9 cellular contexts compared by ENCODE assay signal in genomic region chr4:157076578-157076947, GRCh38. TPM values are rescaled to one million over a fixed set of nuclear protein-coding genes. Genes with fewer than 3 reads are reported as not detected.
DNase-seq lines count a peak whose midpoint lies in the region; ATAC-seq and TF ChIP-seq lines count a peak whose summit lies in the region.
"Had no signal": no experiment of that assay in that cellular context is flagged by ENCODE, and none has a peak within 500 bp of the region (broad histone marks: within the 10 kb centered on the region; RNA-seq: fewer than 3 reads in every experiment).

No MANE protein-coding gene starts in this region.

- no peak overlapping the region for H3K4me3 Mint-ChIP-seq in CD4-positive, alpha-beta memory T cell
- H3K4me3 Mint-ChIP-seq: activated naive CD8-positive, alpha-beta T cell had no signal

- POLR2A ChIA-PET in CD4-positive, alpha-beta memory T cell (lab: Charles Lee; ENCODE audit: partially characterized antibody): no interaction called here

- peaks cover 0 to 8% (median 2%) of the 10 kb centered on the region in 8 donors for H3K9me3 Mint-ChIP-seq in CD4-positive, alpha-beta memory T cell

- intact Hi-C loops in CD4-positive, alpha-beta memory T cell (cut with micrococcal nuclease): no loop called here

- H3K27me3 ChIP-seq in parathyroid adenoma (ENCODE audit: control insufficient read depth, insufficient read depth, low read length): no peaks in the 10 kb centered on the region
- H3K27me3 ChIP-seq in CD4-positive, alpha-beta memory T cell (ENCODE audit: insufficient read depth, low read length): no peaks in the 10 kb centered on the region

- H3K36me3 Mint-ChIP-seq in CD4-positive, alpha-beta memory T cell: no peaks in the 10 kb centered on the region
- H3K36me3 Mint-ChIP-seq: activated naive CD8-positive, alpha-beta T cell had no signal

- no peak overlapping the region for H3K27ac Mint-ChIP-seq in CD4-positive, alpha-beta memory T cell
- H3K27ac Mint-ChIP-seq: activated naive CD8-positive, alpha-beta T cell had no signal

- TF ChIP-seq CTCF in fibroblast of pulmonary artery (IDR thresholded peaks at IDR 0.05; ENCODE audit: low read length, missing control alignments) (no peak), parathyroid adenoma (IDR thresholded peaks at IDR 0.05) (no peak)

- no peaks in the 10 kb centered on the region for H3K36me3 ChIP-seq in parathyroid adenoma (ENCODE audit: control insufficient read depth, insufficient read depth, low read length)
- no peaks in the 10 kb centered on the region for H3K36me3 ChIP-seq in CD4-positive, alpha-beta memory T cell (ENCODE audit: insufficient read depth, low read length)

- peak overlapping the region; percentile 90 for H2AFZ ChIP-seq in parathyroid adenoma

- H3K4me1 ChIP-seq in parathyroid adenoma: no peaks in the 10 kb centered on the region
- H3K4me1 ChIP-seq in CD4-positive, alpha-beta memory T cell (ENCODE audit: insufficient read depth, low read length): no peaks in the 10 kb centered on the region

- DNase-seq in ELR (ENCODE audit: low read depth) (peak; percentile 8), NCI-H748 (lab: John Stamatoyannopoulos, UW; ENCODE audit: unreplicated experiment) (peak; percentile 51), fibroblast of pulmonary artery (ENCODE audit: low read depth) (no peak), SKM-1 treated with dmso at 0.1 percent for 144 hours (lab: John Stamatoyannopoulos, UW; ENCODE audit: unreplicated experiment) (no peak)
- no peak for DNase-seq in CD4-positive, alpha-beta memory T cell

- H3K27me3 Mint-ChIP-seq in CD4-positive, alpha-beta memory T cell: peaks cover 2 to 3% of the 10 kb centered on the region in 2 donors

- CTCF ChIA-PET in CD4-positive, alpha-beta memory T cell (lab: Charles Lee; ENCODE audit: partially characterized antibody): no interaction called here

- no peaks in the 10 kb centered on the region for H3K4me1 Mint-ChIP-seq in CD4-positive, alpha-beta memory T cell

- ATAC-seq in HG03159 (IDR thresholded peaks at IDR 0.05; ENCODE audit: unreplicated experiment) (no peak), HG02981 (IDR thresholded peaks at IDR 0.05; ENCODE audit: unreplicated experiment) (no peak)

- H3K79me2 ChIP-seq in parathyroid adenoma: no peaks in the 10 kb centered on the region

- peak overlapping the region; percentile 67 for H3K4me3 ChIP-seq in fibroblast of pulmonary artery (replicated peaks; ENCODE audit: low read depth, low read length)
- peak overlapping the region; percentile 91 for H3K4me3 ChIP-seq in parathyroid adenoma (ENCODE audit: low read depth, low read length)
- no peak overlapping the region for H3K4me3 ChIP-seq in CD4-positive, alpha-beta memory T cell (ENCODE audit: low read length in 2 of 2)

- peak overlapping the region; percentile 96 for H3K4me2 ChIP-seq in parathyroid adenoma (ENCODE audit: low read length)

- no peak overlapping the region for H3K9ac ChIP-seq in parathyroid adenoma

- peak overlapping the region; percentile 36 for H3K27ac ChIP-seq in parathyroid adenoma
- no peak overlapping the region for H3K27ac ChIP-seq in CD4-positive, alpha-beta memory T cell (ENCODE audit: low read depth, low read length)

- H3K9me3 ChIP-seq in parathyroid adenoma (ENCODE audit: control insufficient read depth, low read length): no peaks in the 10 kb centered on the region
- no peaks in the 10 kb centered on the region for H3K9me3 ChIP-seq in CD4-positive, alpha-beta memory T cell (ENCODE audit: control insufficient read depth in 1 of 2, low read length in 2 of 2)

RNA-seq across cellular contexts. Expression of gene GLRB, which starts 0.6 kb away (rescaled TPM):
- total RNA-seq in CD4-positive, alpha-beta memory T cell: not detected
- polyA plus RNA-seq in CD4-positive, alpha-beta memory T cell: not detected

Comparison
In these comparisons a context has a peak if more than half of its experiments do, and no peak if none do; other contexts are left out.
1. DNase-seq: peak in ELR (single experiment) and NCI-H748 (single experiment); none in fibroblast of pulmonary artery (single experiment), CD4-positive, alpha-beta memory T cell (0 of 5) and SKM-1 treated with dmso at 0.1 percent for 144 hours (single experiment).
2. H3K4me3 ChIP-seq: peak in fibroblast of pulmonary artery (single experiment) and parathyroid adenoma (single experiment); none in CD4-positive, alpha-beta memory T cell (0 of 2).